In genomic region chr5:124659798-124660197, GRCh38 we compare ENCODE assay signal across 1 cellular context.
TF ChIP-seq lines count a peak whose summit lies in the region.

No MANE protein-coding gene starts in this region.

TF ChIP-seq in H1, 55 proteins besides CTCF, POLR2A, EP300 and RAD21:
- TF ChIP-seq CBX8 (IDR thresholded peaks at IDR 0.05; ENCODE audit: borderline replicate concordance, low read depth, low read length): no peak
- no peak for TF ChIP-seq BCL11A (IDR thresholded peaks at IDR 0.05; ENCODE audit: low read depth in 2 of 2, low read length in 2 of 2)
- TF ChIP-seq RFX5 (IDR thresholded peaks at IDR 0.05; ENCODE audit: borderline replicate concordance, low read depth, low read length): no peak
- no peak for TF ChIP-seq TAF1 (IDR thresholded peaks at IDR 0.05; ENCODE audit: low read depth, low read length)
- no peak for TF ChIP-seq CHD7 (IDR thresholded peaks at IDR 0.05; ENCODE audit: insufficient replicate concordance, low read length)
- TF ChIP-seq CHD1 (IDR thresholded peaks at IDR 0.05; ENCODE audit: low read depth, low read length): no peak
- no peak for TF ChIP-seq KDM5A (IDR thresholded peaks at IDR 0.05; ENCODE audit: low read length)
- TF ChIP-seq HDAC6 (IDR thresholded peaks at IDR 0.05; ENCODE audit: low read depth, low read length): no peak
- no peak for TF ChIP-seq SP1 (IDR thresholded peaks at IDR 0.05; ENCODE audit: low read depth, low read length)
- TF ChIP-seq NRF1 (IDR thresholded peaks at IDR 0.05; ENCODE audit: low read depth, low read length): no peak
- TF ChIP-seq USF2 (IDR thresholded peaks at IDR 0.05; ENCODE audit: low read length): no peak
- no peak for TF ChIP-seq SP4 (IDR thresholded peaks at IDR 0.05; ENCODE audit: low read length)
- no peak for TF ChIP-seq SIRT6 (IDR thresholded peaks at IDR 0.05; ENCODE audit: low read length)
- no peak for TF ChIP-seq E2F6 (IDR thresholded peaks at IDR 0.05)
- TF ChIP-seq TAF7 (optimal IDR thresholded peaks at IDR 0.05; ENCODE audit: borderline replicate concordance, low read depth, low read length): no peak
- TF ChIP-seq RNF2 (IDR thresholded peaks at IDR 0.05; ENCODE audit: borderline replicate concordance, low read depth, low read length, missing control alignments, poor library complexity, severe bottlenecking): no peak
- TF ChIP-seq TEAD4 (IDR thresholded peaks at IDR 0.05; ENCODE audit: low read depth, low read length): no peak
